30 cellular contexts compared by ENCODE assay signal in genomic region chr11:78932757-78933156, GRCh38.
"Had no signal": no experiment of that assay in that cellular context is flagged by ENCODE, and none has a peak within 500 bp of the region (broad histone marks: within the 10 kb centered on the region; RNA-seq: fewer than 3 reads in every experiment).

No MANE protein-coding gene starts in this region.

- H3K4me3 ChIP-seq: MG63 had no signal

- H3K4me2 ChIP-seq: KMS-11 had no signal

- H3K27me3 ChIP-seq: MG63 had no signal

- H3K36me3 ChIP-seq: MG63 had no signal

- H3K27ac ChIP-seq: KMS-11 had no signal

- H3K9me3 ChIP-seq: MG63 had no signal

- DNase-seq: Karpas-422, Kasumi-1, MG63, MM.1S, MV-4-11, NCI-H1048, NCI-H1092, NCI-H1105, NCI-H1105 treated with DMSO at 0.1 percent for 48 hours, NCI-H1417 treated with DMSO at 0.1 percent for 48 hours, NCI-H1436, NCI-H1436 treated with DMSO at 0.1 percent for 48 hours, NCI-H146, NCI-H1694, NCI-H1694 treated with DMSO at 0.1 percent for 48 hours, NCI-H187, NCI-H187 treated with DMSO at 0.1 percent for 48 hours, NCI-H1930, NCI-H2029, NCI-H2029 treated with DMSO at 0.1 percent for 48 hours, NCI-H2081, NCI-H2081 treated with DMSO at 0.1 percent for 48 hours, NCI-H2107, NCI-H2227 treated with DMSO at 0.1 percent for 48 hours, NCI-H226, NCI-H345, NCI-H446, NCI-H510A, NCI-H510A treated with DMSO at 0.1 percent for 48 hours had no signal
